In the genomic region with DNA sequence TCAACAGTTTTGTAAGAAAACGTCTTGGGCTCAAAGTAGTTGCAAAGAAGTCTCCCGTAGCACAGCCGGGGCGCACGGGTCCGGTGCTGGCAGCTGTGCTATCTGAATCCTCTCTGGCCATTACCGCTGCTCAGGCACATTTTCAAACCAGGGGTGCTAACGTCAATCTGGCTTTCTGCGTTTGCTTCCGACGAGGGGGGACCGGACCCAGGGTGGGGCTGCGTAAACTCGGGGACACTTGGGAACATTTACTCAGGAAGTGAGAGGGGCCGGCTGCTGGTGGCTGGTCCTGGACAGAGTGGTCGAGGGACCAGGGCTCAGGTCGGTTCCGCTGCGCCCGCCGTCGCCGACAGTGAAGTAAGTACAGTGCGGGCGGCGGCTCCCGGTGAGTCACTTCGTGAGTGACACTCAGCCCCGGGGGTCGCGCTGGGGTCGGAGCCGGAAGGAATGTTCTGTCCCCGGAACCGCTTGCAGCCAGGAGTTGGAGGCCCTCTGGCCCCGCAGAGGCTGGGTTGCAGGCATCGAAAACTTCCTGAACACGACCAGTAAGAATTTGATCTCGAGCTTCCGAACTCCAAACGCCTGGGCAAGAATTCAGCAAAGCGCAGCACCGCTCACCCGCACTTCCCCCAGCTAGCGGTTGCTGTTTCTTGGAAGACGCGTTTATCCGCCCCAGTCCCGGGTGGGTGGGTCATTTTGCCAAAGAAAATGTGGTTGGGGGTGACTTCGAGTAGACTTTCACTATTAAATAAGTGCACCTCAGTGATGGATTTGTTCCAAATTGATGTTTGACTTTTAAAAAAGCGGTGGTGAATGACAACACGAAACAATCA, we compare ENCODE assay signal across 10 cellular contexts. TPM values are rescaled to one million over a fixed set of nuclear protein-coding genes. Genes with fewer than 3 reads are reported as not detected.
DNase-seq lines count a peak whose midpoint lies in the region; ATAC-seq, FAIRE-seq and TF ChIP-seq lines count a peak whose summit lies in the region.
"Had no signal": no experiment of that assay in that cellular context is flagged by ENCODE, and none has a peak within 500 bp of the region (broad histone marks: within the 10 kb centered on the region; RNA-seq: fewer than 3 reads in every experiment).

No MANE protein-coding gene starts in this region.

- peaks cover 54% of the 10 kb centered on the region for H3K4me1 ChIP-seq in CD4-positive, alpha-beta memory T cell (ENCODE audit: insufficient read depth, low read length)
- H3K4me1 ChIP-seq in RWPE2 (ENCODE audit: insufficient read depth, poor library complexity, severe bottlenecking) (peaks cover 4% of the 10 kb centered on the region), thyroid gland (peaks cover 34 to 56% of the 10 kb centered on the region in 2 donors)
- H3K4me1 ChIP-seq: HAP-1 had no signal

- TF ChIP-seq POLR2A in thyroid gland (IDR thresholded peaks at IDR 0.05) = no peak

- POLR2A ChIA-PET in CD4-positive, alpha-beta memory T cell (lab: Charles Lee; ENCODE audit: partially characterized antibody) = interaction anchor here (0.8 to 9.1 kb wide), 8 partner anchors 10 to 232 kb away, joined by 3 to 144 read pairs (median 32); a partner anchor contains a TSS

- intact Hi-C loops in CD4-positive, alpha-beta memory T cell (cut with micrococcal nuclease) = loop anchor here (1.0 to 5.0 kb wide), 7 partner anchors 98 to 1283 kb away; a partner anchor contains a TSS
- intact Hi-C loops in thyroid gland (cut with DNase I) = loop anchor here (5.0 kb wide), 1 partner anchor 697 kb away; a partner anchor contains a TSS

- no peaks in the 10 kb centered on the region for H3K36me3 ChIP-seq in CD4-positive, alpha-beta memory T cell (ENCODE audit: insufficient read depth, low read length)
- H3K36me3 ChIP-seq in RWPE2 (ENCODE audit: low read depth) (no peaks in the 10 kb centered on the region), bronchial epithelial cell (ENCODE audit: control insufficient read depth, insufficient read depth, low read length) (no peaks in the 10 kb centered on the region), thyroid gland (no peaks in the 10 kb centered on the region)
- H3K36me3 ChIP-seq: HAP-1 had no signal

- no peak for FAIRE-seq in bronchial epithelial cell (lab: Jason Lieb, UNC)
- FAIRE-seq: endometrium had no signal

- H3K27ac ChIP-seq in CD4-positive, alpha-beta memory T cell (ENCODE audit: low read depth, low read length) = no peak overlapping the region
- H3K27ac ChIP-seq in RWPE2 (ENCODE audit: poor library complexity, severe bottlenecking) (no peak overlapping the region), thyroid gland (no peak overlapping the region)

- peaks cover 0 to 8% (median 0%) of the 10 kb centered on the region in 8 donors for H3K9me3 Mint-ChIP-seq in CD4-positive, alpha-beta memory T cell

- no peaks in the 10 kb centered on the region for H3K9me3 ChIP-seq in CD4-positive, alpha-beta memory T cell (ENCODE audit: control insufficient read depth in 1 of 2, low read length in 2 of 2)
- H3K9me3 ChIP-seq in RWPE2 (ENCODE audit: severe bottlenecking) = no peaks in the 10 kb centered on the region
- H3K9me3 ChIP-seq in thyroid gland = no peaks in the 10 kb centered on the region
- H3K9me3 ChIP-seq: HAP-1 had no signal

- H3K27me3 ChIP-seq in CD4-positive, alpha-beta memory T cell (ENCODE audit: insufficient read depth, low read length) = peaks cover 16% of the 10 kb centered on the region
- H3K27me3 ChIP-seq in RWPE2 (ENCODE audit: insufficient read depth, poor library complexity, severe bottlenecking) (peaks cover 56% of the 10 kb centered on the region), bronchial epithelial cell (ENCODE audit: control insufficient read depth, insufficient read depth, low read length) (peaks cover 48% of the 10 kb centered on the region), thyroid gland (peaks cover 43% of the 10 kb centered on the region)

- H3K4me3 ChIP-seq in CD4-positive, alpha-beta memory T cell (ENCODE audit: low read length in 2 of 2) = peak overlapping the region; percentile 55 to 96
- H3K4me3 ChIP-seq in RWPE2 (ENCODE audit: severe bottlenecking) = peak overlapping the region; percentile 51
- H3K4me3 ChIP-seq in bronchial epithelial cell (ENCODE audit: low read depth, low read length) = peak overlapping the region; percentile 19
- H3K4me3 ChIP-seq in thyroid gland (replicated peaks in 1 of 3) = peak overlapping the region in 1 of 3 donors; percentile 39
- H3K4me3 ChIP-seq: HAP-1 had no signal

- peak overlapping the region; percentile 90 to 99 (median 96) for H3K4me3 Mint-ChIP-seq in CD4-positive, alpha-beta memory T cell

- DNase-seq in CD4-positive, alpha-beta memory T cell = peak; percentile 34 to 64 (median 47)
- DNase-seq in RWPE2 (ENCODE audit: low spot score) = peak; percentile 66
- DNase-seq in bronchial epithelial cell (ENCODE audit: low read depth) = no peak
- peak; percentile 21 for DNase-seq in medulla oblongata (ENCODE audit: extremely low spot score)
- peak; percentile 7 to 21 for DNase-seq in thyroid gland
- no peak for DNase-seq in NCI-H2107 (lab: John Stamatoyannopoulos, UW)

- peaks cover 23 to 33% of the 10 kb centered on the region in 2 donors for H3K27me3 Mint-ChIP-seq in CD4-positive, alpha-beta memory T cell

- ATAC-seq in RWPE2 (ENCODE audit: low read depth) (no peak), HG03342 (IDR thresholded peaks at IDR 0.05; ENCODE audit: unreplicated experiment) (no peak), HG03159 (IDR thresholded peaks at IDR 0.05; ENCODE audit: unreplicated experiment) (no peak)

- CTCF ChIA-PET in CD4-positive, alpha-beta memory T cell (lab: Charles Lee; ENCODE audit: partially characterized antibody) = interaction anchor here (0.8 to 2.8 kb wide), 4 partner anchors 100 to 704 kb away, joined by 3 to 7 read pairs (median 3); no protein-coding TSS in a partner anchor

- TF ChIP-seq CTCF in RWPE2 (IDR thresholded peaks at IDR 0.05; ENCODE audit: poor library complexity, severe bottlenecking) (no peak), bronchial epithelial cell (IDR thresholded peaks at IDR 0.05; ENCODE audit: insufficient read depth, low read length, severe bottlenecking) (no peak), thyroid gland (IDR thresholded peaks at IDR 0.05) (no peak)

- H3K36me3 Mint-ChIP-seq in CD4-positive, alpha-beta memory T cell = peaks cover 0 to 21% of the 10 kb centered on the region in 2 donors

- peaks cover 39 to 77% (median 53%) of the 10 kb centered on the region in 4 donors for H3K4me1 Mint-ChIP-seq in CD4-positive, alpha-beta memory T cell

- H3K27ac Mint-ChIP-seq in CD4-positive, alpha-beta memory T cell = peak overlapping the region; percentile 81 to 92 (median 82)

- 2 to 3% methylated on average over 40 to 41 of the region's 52 CpGs for WGBS in thyroid gland, 2 donors

RNA-seq across cellular contexts. Expression of a gene that starts 1.4 kb away (rescaled TPM):
- total RNA-seq in CD4-positive, alpha-beta memory T cell = 10 to 100 TPM; 38.8 to 40.5 TPM
- 10 to 100 TPM in 1 of 2 donors, 1 to 10 TPM in 1; 6.0 to 12.4 TPM for polyA plus RNA-seq in CD4-positive, alpha-beta memory T cell
- 0.26 and 0.53 TPM in 2 replicates for total RNA-seq in bronchial epithelial cell
- 1 to 10 TPM; 1.2 to 3.9 (median 2.2) TPM for total RNA-seq in thyroid gland

Comparison
In these comparisons a context has a peak if more than half of its experiments do, and no peak if none do; other contexts are left out.
1. DNase-seq: peak in CD4-positive, alpha-beta memory T cell (5 of 5), RWPE2 (single experiment), medulla oblongata (single experiment) and thyroid gland (2 of 2); none in bronchial epithelial cell (single experiment) and NCI-H2107 (single experiment).
2. RNA of a gene that starts 1.4 kb away (total RNA-seq): 38.8 to 40.5 TPM in CD4-positive, alpha-beta memory T cell; 1.2 to 3.9 TPM in thyroid gland and 0.26 to 0.53 TPM in bronchial epithelial cell; every median in the first group is over 4 times any median in the second.